ENCODE assay signal across 15 cellular contexts in genomic region chrX:65686246-65686645, GRCh38. TPM values are rescaled to one million over a fixed set of nuclear protein-coding genes. Genes with fewer than 3 reads are reported as not detected.
DNase-seq lines count a peak whose midpoint lies in the region; ATAC-seq and TF ChIP-seq lines count a peak whose summit lies in the region.
"Had no signal": no experiment of that assay in that cellular context is flagged by ENCODE, and none has a peak within 500 bp of the region (broad histone marks: within the 10 kb centered on the region; RNA-seq: fewer than 3 reads in every experiment).

No MANE protein-coding gene starts in this region.

- peak overlapping the region; percentile 56 for H3K27ac Mint-ChIP-seq in stimulated activated naive B cell treated with anti-CD40 and anti-IgM and Interleukin-4, amounts not matched to agents 10 μg/mL and 1 μg/mL and 100 μg/mL, for 72 hours
- H3K27ac Mint-ChIP-seq: T-helper 1 cell treated with Interleukin-12 subunit alpha and Interleukin-12 subunit beta and Interleukin-4 antibody, amounts not matched to agents 30 μg/mL and 1 μg/mL, for 36 hours had no signal

- H3K36me3 ChIP-seq in RWPE2 (ENCODE audit: low read depth) (peaks cover 13% of the 10 kb centered on the region), esophagus (ENCODE audit: control insufficient read depth in 2 of 2, insufficient read depth in 2 of 2, low read length in 1 of 2) (no peaks in the 10 kb centered on the region)

- H3K4me3 ChIP-seq in RWPE2 (ENCODE audit: severe bottlenecking) (no peak overlapping the region), esophagus (ENCODE audit: low read depth in 1 of 2, low read length in 2 of 2) (no peak overlapping the region)
- H3K4me3 ChIP-seq: heart left ventricle had no signal

- H3K27me3 Mint-ChIP-seq in activated T-cell treated with anti-CD3 and anti-CD28 coated beads, Interleukin-2, amount 50 U/mL, for 4 hours (ENCODE audit: low read depth) = no peaks in the 10 kb centered on the region
- peaks cover 0 to 3% of the 10 kb centered on the region in 2 donors for H3K27me3 Mint-ChIP-seq in stimulated activated naive B cell treated with anti-CD40 and anti-IgM and Interleukin-4, amounts not matched to agents 10 μg/mL and 1 μg/mL and 100 μg/mL, for 72 hours

- H3K36me3 Mint-ChIP-seq in activated T-cell treated with anti-CD3 and anti-CD28 coated beads, Interleukin-2, amount 50 U/mL, for 4 hours (ENCODE audit: insufficient read depth) = peaks cover 23% of the 10 kb centered on the region
- peaks cover 27 to 33% of the 10 kb centered on the region in 2 donors for H3K36me3 Mint-ChIP-seq in stimulated activated naive B cell treated with anti-CD40 and anti-IgM and Interleukin-4, amounts not matched to agents 10 μg/mL and 1 μg/mL and 100 μg/mL, for 72 hours

- H3K9me3 ChIP-seq in RWPE2 (ENCODE audit: severe bottlenecking) = no peaks in the 10 kb centered on the region
- no peaks in the 10 kb centered on the region for H3K9me3 ChIP-seq in esophagus (ENCODE audit: control insufficient read depth in 2 of 2, insufficient read depth in 1 of 2, low read depth in 1 of 2, low read length in 1 of 2)
- H3K9me3 ChIP-seq: heart left ventricle had no signal

- TF ChIP-seq CTCF in RWPE2 (IDR thresholded peaks at IDR 0.05; ENCODE audit: poor library complexity, severe bottlenecking) (no peak), GM13976 (IDR thresholded peaks at IDR 0.05; ENCODE audit: borderline replicate concordance, control extremely low read depth, extremely low read depth, insufficient read depth, missing control alignments) (no peak)

- H3K4me1 ChIP-seq in RWPE2 (ENCODE audit: insufficient read depth, poor library complexity, severe bottlenecking) (peaks cover 51% of the 10 kb centered on the region), esophagus (ENCODE audit: control insufficient read depth in 2 of 2, insufficient read depth in 2 of 2, low read length in 1 of 2) (peaks cover 0 to 5% of the 10 kb centered on the region in 2 donors)

- peak overlapping the region; percentile 65 for H3K27ac ChIP-seq in RWPE2 (ENCODE audit: poor library complexity, severe bottlenecking)
- H3K27ac ChIP-seq in esophagus (ENCODE audit: low read depth in 2 of 2, low read length in 1 of 2) = peak overlapping the region; percentile 12 to 40

- no peaks in the 10 kb centered on the region for H3K9me3 Mint-ChIP-seq in activated T-cell treated with anti-CD3 and anti-CD28 coated beads, Interleukin-2, amount 50 U/mL, for 4 hours
- H3K9me3 Mint-ChIP-seq in stimulated activated naive B cell treated with anti-CD40 and anti-IgM and Interleukin-4, amounts not matched to agents 10 μg/mL and 1 μg/mL and 100 μg/mL, for 72 hours = no peaks in the 10 kb centered on the region
- H3K9me3 Mint-ChIP-seq: T-helper 1 cell treated with Interleukin-12 subunit alpha and Interleukin-12 subunit beta and Interleukin-4 antibody, amounts not matched to agents 30 μg/mL and 1 μg/mL, for 36 hours had no signal

- no peak for DNase-seq in activated T-cell treated with anti-CD3 and anti-CD28 coated beads, Interleukin-2, amount 50 U/mL, for 4 hours
- DNase-seq in activated T-cell treated with anti-CD3 and anti-CD28 coated beads, Interleukin-2, amount 50 U/mL, for 1 hour = no peak
- DNase-seq in RWPE2 (ENCODE audit: low spot score) (no peak), GM13976 (ENCODE audit: low spot score) (no peak), mesenteric fat pad (ENCODE audit: low spot score) (no peak)
- DNase-seq in stimulated activated naive B cell treated with anti-CD40 and anti-IgM and Interleukin-4, amounts not matched to agents 10 μg/mL and 1 μg/mL and 100 μg/mL, for 72 hours = no peak
- DNase-seq in activated effector memory CD4-positive, alpha-beta T cell treated with anti-CD3 and anti-CD28 coated beads, Interleukin-2, amount 50 U/mL, for 16 hours = no peak
- DNase-seq: activated CD8-positive, alpha-beta memory T cell treated with anti-CD3 and anti-CD28 coated beads for 24 hours; aorta; effector CD8-positive, alpha-beta T cell; NCI-H2171 treated with DMSO at 0.1 percent for 48 hours; occipital lobe had no signal

- H3K4me3 Mint-ChIP-seq in activated T-cell treated with anti-CD3 and anti-CD28 coated beads, Interleukin-2, amount 50 U/mL, for 4 hours = peak overlapping the region; percentile 24
- H3K4me3 Mint-ChIP-seq in stimulated activated naive B cell treated with anti-CD40 and anti-IgM and Interleukin-4, amounts not matched to agents 10 μg/mL and 1 μg/mL and 100 μg/mL, for 72 hours = peak overlapping the region; percentile 30 to 32

- no peak for ATAC-seq in activated T-cell treated with anti-CD3 and anti-CD28 coated beads, Interleukin-2, amount 50 U/mL, for 4 hours
- no peak for ATAC-seq in RWPE2 (ENCODE audit: low read depth)
- ATAC-seq in stimulated activated naive B cell treated with anti-CD40 and anti-IgM and Interleukin-4, amounts not matched to agents 10 μg/mL and 1 μg/mL and 100 μg/mL, for 72 hours (replicated peaks) = no peak

- in situ Hi-C loops in GM13976 (cut with MboI; ENCODE audit: low sequenced_read_pairs, unreplicated experiment) = no loop called here

- H3K27me3 ChIP-seq in RWPE2 (ENCODE audit: insufficient read depth, poor library complexity, severe bottlenecking) = no peaks in the 10 kb centered on the region
- no peaks in the 10 kb centered on the region for H3K27me3 ChIP-seq in esophagus (ENCODE audit: control insufficient read depth in 1 of 2, insufficient read depth in 2 of 2, low read length in 2 of 2)
- H3K27me3 ChIP-seq: heart left ventricle had no signal

- H3K4me1 Mint-ChIP-seq in activated T-cell treated with anti-CD3 and anti-CD28 coated beads, Interleukin-2, amount 50 U/mL, for 4 hours (ENCODE audit: low read depth) = peaks cover 84% of the 10 kb centered on the region
- peaks cover 51 to 81% of the 10 kb centered on the region in 2 donors for H3K4me1 Mint-ChIP-seq in stimulated activated naive B cell treated with anti-CD40 and anti-IgM and Interleukin-4, amounts not matched to agents 10 μg/mL and 1 μg/mL and 100 μg/mL, for 72 hours

RNA-seq across cellular contexts. Expression of gene MSN, which starts 18.8 kb away (rescaled TPM):
- 100 to 1,000 TPM; 403 to 452 (median 429) TPM for total RNA-seq in activated T-cell treated with anti-CD3 and anti-CD28 coated beads, Interleukin-2, amount 50 U/mL, for 4 hours
- 10 to 100 TPM; 32.9 to 50.4 TPM for polyA plus RNA-seq in esophagus
- total RNA-seq in mesenteric fat pad = 296 TPM
